Comparison of ENCODE assay signal across 8 cellular contexts in the genomic region with DNA sequence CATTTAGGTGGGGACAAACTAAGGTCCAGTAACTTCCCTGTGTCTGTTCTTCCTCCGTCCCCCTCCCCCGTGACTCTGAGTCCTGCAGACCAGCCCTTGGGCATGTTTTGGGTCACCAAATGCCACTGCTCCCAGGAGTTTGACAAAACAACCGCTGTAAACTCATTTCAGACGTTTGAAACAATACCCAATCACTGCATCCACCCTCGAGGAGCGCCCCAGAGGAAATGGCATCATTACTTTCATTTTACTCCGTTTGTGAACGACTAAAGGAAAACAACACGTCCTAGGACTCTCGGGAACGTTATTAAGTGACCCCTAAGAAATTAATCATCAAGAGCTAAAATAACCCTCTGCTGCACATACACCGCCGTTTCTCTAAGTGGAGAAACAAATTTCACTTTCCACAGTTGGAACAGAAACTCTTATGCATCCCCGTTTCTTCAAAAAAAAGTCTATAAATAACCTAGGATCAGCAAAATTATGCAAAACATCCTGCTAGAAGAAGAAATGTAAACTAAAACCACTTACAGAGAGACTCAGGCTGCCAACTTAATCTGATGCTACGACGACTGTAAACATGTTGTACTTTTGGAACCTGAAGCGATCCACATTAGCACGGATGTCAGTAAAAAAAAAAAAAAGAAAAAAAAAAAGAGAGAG.
DNase-seq lines count a peak whose midpoint lies in the region; ATAC-seq, FAIRE-seq and TF ChIP-seq lines count a peak whose summit lies in the region.

No MANE protein-coding gene starts in this region.

- no peaks in the 10 kb centered on the region for H3K79me2 ChIP-seq in PC-3 (ENCODE audit: low read length)
- no peaks in the 10 kb centered on the region for H3K79me2 ChIP-seq in GM12878 (ENCODE audit: control insufficient read depth, insufficient read depth, low read length)

- H3K9me3 ChIP-seq in PC-3 (ENCODE audit: low read length), result no peaks in the 10 kb centered on the region
- H3K9me3 ChIP-seq in GM12878 (replicated peaks; ENCODE audit: control insufficient read depth, insufficient read depth, low read length), result no peaks in the 10 kb centered on the region; the same call in 1 of the 3 replicates
- H3K9me3 ChIP-seq in testis, result no peaks in the 10 kb centered on the region

- in situ Hi-C loops in GM12878 (cut with MboI), result no loop called here

- DNase-seq in PC-3 (peak; percentile 35), GM12878 (ENCODE audit: low read depth, low spot score) (no peak), left lobe of liver (ENCODE audit: low spot score) (no peak), testis (no peak)

- TF ChIP-seq CTCF in 22Rv1 (IDR thresholded peaks at IDR 0.05) (no peak), PC-3 (conservative IDR thresholded peaks at IDR 0.05; ENCODE audit: low read depth, low read length) (no peak), GM12878 (IDR thresholded peaks at IDR 0.05 in 2 of 3, conservative IDR thresholded peaks at IDR 0.05 in 1 of 3; ENCODE audit: control insufficient read depth in 2 of 3, extremely low read depth in 1 of 3, insufficient read depth in 1 of 3, low read depth in 3 of 3, low read length in 3 of 3) (no peak), testis (IDR thresholded peaks at IDR 0.05) (no peak)

- peak; percentile 45 for ATAC-seq in GM19395 (IDR thresholded peaks at IDR 0.05; ENCODE audit: unreplicated experiment)
- peak; percentile 49 for ATAC-seq in PC-3
- ATAC-seq in GM12878, result peak; percentile 74
- ATAC-seq in left lobe of liver, result peak; percentile 31
- no peak for ATAC-seq in HG03039 (IDR thresholded peaks at IDR 0.05; ENCODE audit: unreplicated experiment)
- no peak for ATAC-seq in HG03045 (IDR thresholded peaks at IDR 0.05; ENCODE audit: unreplicated experiment)

- H4K20me1 ChIP-seq in PC-3 (ENCODE audit: low read length) (no peaks in the 10 kb centered on the region), GM12878 (ENCODE audit: control insufficient read depth, insufficient read depth) (no peaks in the 10 kb centered on the region)

- H3K9ac ChIP-seq in PC-3 (ENCODE audit: low read length) (peak overlapping the region; percentile 13), GM12878 (ENCODE audit: control insufficient read depth, insufficient read depth, low read length) (peak overlapping the region; percentile 19; the same call in 1 of the 2 replicates)

- POLR2A ChIA-PET in PC-3 (lab: Charles Lee; ENCODE audit: unreplicated experiment), result no interaction called here
- POLR2A ChIA-PET in GM12878 (lab: Charles Lee), result no interaction called here

- intact Hi-C loops in PC-3 (cut with micrococcal nuclease), result loop anchor here (1.0 kb wide), 1 partner anchor 41 kb away; no protein-coding TSS in a partner anchor
- intact Hi-C loops in GM12878 (cut with micrococcal nuclease; ENCODE audit: unreplicated experiment), result no loop called here
- intact Hi-C loops in testis (cut with DNase I; ENCODE audit: low total_unique reads), result no loop called here

- no peaks in the 10 kb centered on the region for H3F3A ChIP-seq in PC-3 (ENCODE audit: low read length, unreplicated experiment)

- 2% methylated on average over 16 of the region's 18 CpGs for WGBS in GM12878 (ENCODE audit: insufficient coverage, insufficient replicate concordance, low lambda C conversion rate, missing lambda C conversion rate)
- WGBS in testis, 2 donors, result 30 to 34% methylated on average over 18 of the region's 18 CpGs

- no peak for TF ChIP-seq POLR2A in GM12878 (IDR thresholded peaks at IDR 0.05; ENCODE audit: low read depth, low read length)
- TF ChIP-seq POLR2A in testis (IDR thresholded peaks at IDR 0.05), result no peak

- peak overlapping the region; percentile 25; the same call in 1 of the 2 replicates for H3K27ac ChIP-seq in 22Rv1
- H3K27ac ChIP-seq in PC-3 (ENCODE audit: low read length), result no peak overlapping the region
- H3K27ac ChIP-seq in GM12878 (ENCODE audit: control insufficient read depth, insufficient read depth), result no peak overlapping the region
- H3K27ac ChIP-seq in testis, result peak overlapping the region in 1 of 2 donors; percentile 25

- H3K4me2 ChIP-seq in PC-3 (ENCODE audit: low read length) (peak overlapping the region; percentile 82), GM12878 (ENCODE audit: control insufficient read depth, insufficient read depth) (peak overlapping the region; percentile 95)

- H3K36me3 ChIP-seq in PC-3 (ENCODE audit: low read depth, low read length), result no peaks in the 10 kb centered on the region
- no peaks in the 10 kb centered on the region for H3K36me3 ChIP-seq in GM12878 (ENCODE audit: control insufficient read depth in 2 of 2, insufficient read depth in 2 of 2, low read length in 1 of 2)
- no peaks in the 10 kb centered on the region for H3K36me3 ChIP-seq in testis (ENCODE audit: low read depth, missing control alignments)

- no peaks in the 10 kb centered on the region for H3K9me2 ChIP-seq in PC-3 (replicated peaks; ENCODE audit: low read length)

- H3K4me1 ChIP-seq in PC-3 (ENCODE audit: insufficient read depth, low read length), result peaks cover 11% of the 10 kb centered on the region
- H3K4me1 ChIP-seq in GM12878 (ENCODE audit: control insufficient read depth, insufficient read depth, low read length), result no peaks in the 10 kb centered on the region; the same call in 1 of the 2 replicates
- H3K4me1 ChIP-seq in testis, result peaks cover 8% of the 10 kb centered on the region

- TF ChIP-seq RAD21 in GM12878 (IDR thresholded peaks at IDR 0.05; ENCODE audit: insufficient read depth, low read depth, low read length), result no peak

- FAIRE-seq in GM12878 (lab: Jason Lieb, UNC), result peak; percentile 84

- CTCF ChIA-PET in PC-3 (lab: Charles Lee), result interaction anchor here (0.6 to 0.7 kb wide), 2 partner anchors 43 to 516 kb away, joined by 3 to 5 read pairs; no protein-coding TSS in a partner anchor
- CTCF ChIA-PET in GM12878 (lab: Yijun Ruan, JAX), result interaction anchor here (1.0 kb wide), 1 partner anchor 35 kb away, joined by 4 read pairs; no protein-coding TSS in a partner anchor

- BruUV-seq in PC-3 (replicated peaks; lab: Mats Ljungman, UMichigan), result TSS peak; percentile 23
- no TSS peak for BruUV-seq in GM12878 (replicated peaks; lab: Mats Ljungman, UMichigan)

- no peak for TF ChIP-seq EP300 in GM12878 (IDR thresholded peaks at IDR 0.05; ENCODE audit: borderline replicate concordance in 1 of 2, control insufficient read depth in 1 of 2, low read depth in 2 of 2, low read length in 2 of 2)

- SMC1A ChIA-PET in GM12878 (lab: Charles Lee; ENCODE audit: uncharacterized antibody, unreplicated experiment), result interaction anchor here (1.0 kb wide), 1 partner anchor 19 kb away, joined by 3 read pairs; no protein-coding TSS in a partner anchor

- no peaks in the 10 kb centered on the region for H3K27me3 ChIP-seq in PC-3 (ENCODE audit: low read length)
- H3K27me3 ChIP-seq in GM12878 (replicated peaks in 1 of 2; ENCODE audit: control insufficient read depth in 2 of 2, insufficient read depth in 2 of 2, low read length in 1 of 2), result no peaks in the 10 kb centered on the region
- H3K27me3 ChIP-seq in testis, result no peaks in the 10 kb centered on the region

- RAD21 ChIA-PET in GM12878 (lab: Charles Lee; ENCODE audit: unreplicated experiment), result no interaction called here

- H3K4me3 ChIP-seq in PC-3 (ENCODE audit: low read length) (peak overlapping the region; percentile 67), GM12878 (peak overlapping the region; percentile 69), testis (peak overlapping the region; percentile 23 to 50)

- peak overlapping the region; percentile 78 for H2AFZ ChIP-seq in PC-3 (ENCODE audit: low read length)
- H2AFZ ChIP-seq in GM12878 (ENCODE audit: control insufficient read depth, low read depth, low read length), result peak overlapping the region; percentile 87

TF ChIP-seq in GM12878, 131 proteins besides CTCF, POLR2A, EP300 and RAD21 (continues in another document):
- no peak for TF ChIP-seq ZNF274 (IDR thresholded peaks at IDR 0.05; ENCODE audit: insufficient read depth, insufficient read length)
- TF ChIP-seq, protein P1, sequence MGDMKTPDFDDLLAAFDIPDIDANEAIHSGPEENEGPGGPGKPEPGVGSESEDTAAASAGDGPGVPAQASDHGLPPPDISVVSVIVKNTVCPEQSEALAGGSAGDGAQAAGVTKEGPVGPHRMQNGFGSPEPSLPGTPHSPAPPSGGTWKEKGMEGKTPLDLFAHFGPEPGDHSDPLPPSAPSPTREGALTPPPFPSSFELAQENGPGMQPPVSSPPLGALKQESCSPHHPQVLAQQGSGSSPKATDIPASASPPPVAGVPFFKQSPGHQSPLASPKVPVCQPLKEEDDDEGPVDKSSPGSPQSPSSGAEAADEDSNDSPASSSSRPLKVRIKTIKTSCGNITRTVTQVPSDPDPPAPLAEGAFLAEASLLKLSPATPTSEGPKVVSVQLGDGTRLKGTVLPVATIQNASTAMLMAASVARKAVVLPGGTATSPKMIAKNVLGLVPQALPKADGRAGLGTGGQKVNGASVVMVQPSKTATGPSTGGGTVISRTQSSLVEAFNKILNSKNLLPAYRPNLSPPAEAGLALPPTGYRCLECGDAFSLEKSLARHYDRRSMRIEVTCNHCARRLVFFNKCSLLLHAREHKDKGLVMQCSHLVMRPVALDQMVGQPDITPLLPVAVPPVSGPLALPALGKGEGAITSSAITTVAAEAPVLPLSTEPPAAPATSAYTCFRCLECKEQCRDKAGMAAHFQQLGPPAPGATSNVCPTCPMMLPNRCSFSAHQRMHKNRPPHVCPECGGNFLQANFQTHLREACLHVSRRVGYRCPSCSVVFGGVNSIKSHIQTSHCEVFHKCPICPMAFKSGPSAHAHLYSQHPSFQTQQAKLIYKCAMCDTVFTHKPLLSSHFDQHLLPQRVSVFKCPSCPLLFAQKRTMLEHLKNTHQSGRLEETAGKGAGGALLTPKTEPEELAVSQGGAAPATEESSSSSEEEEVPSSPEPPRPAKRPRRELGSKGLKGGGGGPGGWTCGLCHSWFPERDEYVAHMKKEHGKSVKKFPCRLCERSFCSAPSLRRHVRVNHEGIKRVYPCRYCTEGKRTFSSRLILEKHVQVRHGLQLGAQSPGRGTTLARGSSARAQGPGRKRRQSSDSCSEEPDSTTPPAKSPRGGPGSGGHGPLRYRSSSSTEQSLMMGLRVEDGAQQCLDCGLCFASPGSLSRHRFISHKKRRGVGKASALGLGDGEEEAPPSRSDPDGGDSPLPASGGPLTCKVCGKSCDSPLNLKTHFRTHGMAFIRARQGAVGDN (IDR thresholded peaks at IDR 0.05), result no peak
- TF ChIP-seq EED (IDR thresholded peaks at IDR 0.05; ENCODE audit: low read depth), result peak; percentile 64
- no peak for TF ChIP-seq GATAD2B (conservative IDR thresholded peaks at IDR 0.05; ENCODE audit: low read depth)
- TF ChIP-seq, protein P2, sequence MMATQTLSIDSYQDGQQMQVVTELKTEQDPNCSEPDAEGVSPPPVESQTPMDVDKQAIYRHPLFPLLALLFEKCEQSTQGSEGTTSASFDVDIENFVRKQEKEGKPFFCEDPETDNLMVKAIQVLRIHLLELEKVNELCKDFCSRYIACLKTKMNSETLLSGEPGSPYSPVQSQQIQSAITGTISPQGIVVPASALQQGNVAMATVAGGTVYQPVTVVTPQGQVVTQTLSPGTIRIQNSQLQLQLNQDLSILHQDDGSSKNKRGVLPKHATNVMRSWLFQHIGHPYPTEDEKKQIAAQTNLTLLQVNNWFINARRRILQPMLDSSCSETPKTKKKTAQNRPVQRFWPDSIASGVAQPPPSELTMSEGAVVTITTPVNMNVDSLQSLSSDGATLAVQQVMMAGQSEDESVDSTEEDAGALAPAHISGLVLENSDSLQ (IDR thresholded peaks at IDR 0.05), result 0 out of 2 replicates have a peak, but pooled peaks have one; percentile 9

Comparison
In these comparisons a context has a peak if more than half of its experiments do, and no peak if none do; other contexts are left out.
1. ATAC-seq: peak in GM19395 (single experiment), PC-3 (single experiment), GM12878 (single experiment) and left lobe of liver (single experiment); none in HG03039 (single experiment) and HG03045 (single experiment).
2. Peak in every context shown above with its lines, with median percentiles within 50 percentile points of each other: H3K4me3 ChIP-seq.